Comparison of ENCODE assay signal across 8 cellular contexts in the genomic region with DNA sequence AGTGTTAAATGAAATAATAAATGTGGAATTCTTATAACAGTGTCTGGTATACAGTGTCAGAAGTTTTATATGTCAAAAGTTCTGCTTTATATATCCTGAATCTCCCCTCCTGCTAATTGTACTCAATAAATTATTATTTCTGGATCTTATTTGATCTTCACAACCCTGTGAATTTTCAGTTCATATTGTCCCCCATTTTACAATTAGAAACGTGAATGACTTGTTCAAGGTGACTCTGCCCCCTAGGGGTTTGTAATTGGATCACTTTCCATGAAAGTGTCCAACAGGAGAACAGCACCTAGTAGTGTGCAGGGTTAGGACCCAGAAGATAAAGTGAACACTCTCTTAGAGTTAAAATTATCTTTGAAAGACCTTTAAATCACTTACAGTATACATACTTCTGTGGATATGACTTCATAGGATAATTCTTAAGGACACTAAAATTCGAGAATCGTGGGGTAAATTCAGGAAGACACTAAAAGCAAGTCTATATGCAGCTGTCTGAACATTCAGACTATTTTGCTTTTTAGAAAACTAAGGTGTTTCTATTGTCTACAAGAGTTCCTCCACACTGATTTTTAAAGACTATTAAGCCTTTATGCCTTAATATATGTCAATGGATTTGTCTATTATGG.
DNase-seq lines count a peak whose midpoint lies in the region; ATAC-seq and TF ChIP-seq lines count a peak whose summit lies in the region.

No MANE protein-coding gene starts in this region.

- in situ Hi-C loops in astrocyte of the cerebellum (cut with HindIII; ENCODE audit: low sequenced_read_pairs), result no loop called here

- no peaks in the 10 kb centered on the region for H3K9me3 Mint-ChIP-seq in nephron
- H3K9me3 Mint-ChIP-seq in activated naive CD8-positive, alpha-beta T cell treated with anti-CD3 and anti-CD28 coated beads, Interleukin-2, amount 50 U/mL, for 24 hours, result no peaks in the 10 kb centered on the region

- no peak overlapping the region for H3K4me3 Mint-ChIP-seq in nephron
- no peak overlapping the region for H3K4me3 Mint-ChIP-seq in activated naive CD8-positive, alpha-beta T cell treated with anti-CD3 and anti-CD28 coated beads, Interleukin-2, amount 50 U/mL, for 24 hours

- TF ChIP-seq CTCF in astrocyte of the cerebellum (IDR thresholded peaks at IDR 0.05; ENCODE audit: low read depth, low read length, missing control alignments), result peak; percentile 47
- TF ChIP-seq CTCF in nephron (IDR thresholded peaks at IDR 0.05; ENCODE audit: unreplicated experiment in 3 of 3), result peak; percentile 22 to 28 (median 23)

- peak overlapping the region in 2 of 3 experiments; percentile 75 to 97 for H3K27ac Mint-ChIP-seq in nephron
- H3K27ac Mint-ChIP-seq in activated naive CD8-positive, alpha-beta T cell treated with anti-CD3 and anti-CD28 coated beads, Interleukin-2, amount 50 U/mL, for 24 hours, result no peak overlapping the region

- ATAC-seq in HG02610 (IDR thresholded peaks at IDR 0.05; ENCODE audit: unreplicated experiment) (no peak), HG03045 (IDR thresholded peaks at IDR 0.05; ENCODE audit: unreplicated experiment) (no peak)
- no peak for ATAC-seq in activated naive CD8-positive, alpha-beta T cell treated with anti-CD3 and anti-CD28 coated beads, Interleukin-2, amount 50 U/mL, for 24 hours

- H3K4me3 ChIP-seq in astrocyte of the cerebellum (ENCODE audit: low read depth, low read length), result no peak overlapping the region

- DNase-seq in NCI-H1417 (lab: John Stamatoyannopoulos, UW) (peak; percentile 11 to 63 (median 42)), NCI-H1417 treated with DMSO at 0.1 percent for 48 hours (lab: John Stamatoyannopoulos, UW) (no peak), LoVo (ENCODE audit: low spot score) (peak; percentile 26), astrocyte of the cerebellum (ENCODE audit: low read depth) (no peak)
- DNase-seq in activated naive CD8-positive, alpha-beta T cell treated with anti-CD3 and anti-CD28 coated beads, Interleukin-2, amount 50 U/mL, for 24 hours, result no peak

- no peaks in the 10 kb centered on the region for H3K36me3 Mint-ChIP-seq in nephron (ENCODE audit: low read depth)
- H3K36me3 Mint-ChIP-seq in activated naive CD8-positive, alpha-beta T cell treated with anti-CD3 and anti-CD28 coated beads, Interleukin-2, amount 50 U/mL, for 24 hours (ENCODE audit: low read depth), result no peaks in the 10 kb centered on the region

- H3K4me1 Mint-ChIP-seq in nephron, result peaks cover 60% of the 10 kb centered on the region
- H3K4me1 Mint-ChIP-seq in activated naive CD8-positive, alpha-beta T cell treated with anti-CD3 and anti-CD28 coated beads, Interleukin-2, amount 50 U/mL, for 24 hours, result no peaks in the 10 kb centered on the region

- peaks cover 4% of the 10 kb centered on the region for H3K27me3 Mint-ChIP-seq in nephron (ENCODE audit: low read depth)
- H3K27me3 Mint-ChIP-seq in activated naive CD8-positive, alpha-beta T cell treated with anti-CD3 and anti-CD28 coated beads, Interleukin-2, amount 50 U/mL, for 24 hours, result peaks cover 8% of the 10 kb centered on the region

Comparison
In these comparisons a context has a peak if more than half of its experiments do, and no peak if none do; other contexts are left out.
1. DNase-seq: peak in NCI-H1417 (3 of 3) and LoVo (single experiment); none in NCI-H1417 treated with DMSO at 0.1 percent for 48 hours (single experiment), astrocyte of the cerebellum (single experiment) and activated naive CD8-positive, alpha-beta T cell treated with anti-CD3 and anti-CD28 coated beads, Interleukin-2, amount 50 U/mL, for 24 hours (single experiment).